Comparison of ENCODE assay signal across 1 cellular context in genomic region chr3:151169262-151169661, GRCh38.
TF ChIP-seq lines count a peak whose summit lies in the region.

No MANE protein-coding gene starts in this region.

TF ChIP-seq in GM23338, 12 proteins besides CTCF, POLR2A, EP300 and RAD21 (continued from another document):
- TF ChIP-seq ZNF462 (CRISPR knock-in tag; IDR thresholded peaks at IDR 0.05) (no peak), ZNF114 (CRISPR knock-in tag; IDR thresholded peaks at IDR 0.05) (no peak)
TF ChIP-seq in GM23338: peak in this region for 0.
